ENCODE assay signal across 1 cellular context in the genomic region with DNA sequence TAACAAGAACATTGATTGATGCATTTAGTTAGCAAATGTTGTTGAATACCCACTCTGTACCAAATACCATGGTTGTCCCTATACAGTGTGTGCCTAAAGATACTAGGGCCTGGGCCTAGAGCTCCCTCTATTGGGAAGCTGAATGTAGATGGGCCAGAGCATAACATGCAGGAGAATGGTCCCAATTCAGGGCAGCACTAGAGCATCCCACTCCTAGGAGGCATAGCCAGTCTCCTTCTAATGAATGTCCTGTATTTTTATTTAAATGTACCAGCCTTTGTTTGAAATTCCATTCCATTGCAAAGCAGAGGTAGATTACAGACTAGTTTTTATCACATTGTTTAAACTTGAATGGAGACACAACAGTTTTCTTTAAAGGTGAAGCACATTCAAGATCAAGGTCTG.
TF ChIP-seq lines count a peak whose summit lies in the region.

No MANE protein-coding gene starts in this region.

TF ChIP-seq in A549, 52 proteins besides CTCF, POLR2A, EP300 and RAD21 (continued from another document):
- no peak for TF ChIP-seq HEYL (CRISPR knock-in tag; IDR thresholded peaks at IDR 0.05)
